12 cellular contexts compared by ENCODE assay signal in the genomic region with DNA sequence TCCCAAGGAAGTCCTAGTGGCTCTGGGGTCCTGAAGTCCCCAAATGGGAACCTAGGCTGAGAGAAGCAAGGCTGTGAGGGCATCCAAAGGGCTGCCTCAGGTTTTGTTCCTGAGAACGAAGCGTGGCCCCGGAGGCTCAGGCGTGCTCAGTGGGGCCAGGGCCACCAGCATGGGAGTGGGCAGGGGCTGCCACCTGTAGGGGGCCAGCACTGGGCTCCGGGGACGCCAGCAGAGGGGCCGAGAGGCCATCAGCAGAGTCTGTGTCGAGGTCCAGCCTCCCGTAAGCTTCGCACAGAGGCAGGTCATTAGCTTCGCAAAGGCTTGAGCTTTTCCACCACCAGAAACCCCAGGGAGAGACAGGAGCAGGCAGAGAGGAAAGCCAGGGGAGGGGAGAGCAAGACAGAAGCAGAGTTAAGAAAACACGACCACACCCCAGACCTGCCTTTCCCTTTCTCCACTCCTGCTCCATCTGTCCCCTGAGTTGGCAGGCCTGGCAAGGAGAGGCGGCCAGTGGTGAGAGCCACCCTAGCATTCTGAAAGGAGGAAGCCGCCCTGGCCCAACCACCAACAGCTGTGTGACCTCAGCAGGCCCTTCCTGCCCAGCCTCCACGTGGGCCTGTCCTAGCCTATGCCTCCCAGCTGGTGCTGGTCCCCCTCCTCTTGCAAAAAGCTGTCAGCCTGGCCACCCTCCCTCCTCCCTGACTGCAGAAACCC. TPM values are rescaled to one million over a fixed set of nuclear protein-coding genes. Genes with fewer than 3 reads are reported as not detected.
DNase-seq lines count a peak whose midpoint lies in the region; ATAC-seq, FAIRE-seq and TF ChIP-seq lines count a peak whose summit lies in the region.
"Had no signal": no experiment of that assay in that cellular context is flagged by ENCODE, and none has a peak within 500 bp of the region (broad histone marks: within the 10 kb centered on the region; RNA-seq: fewer than 3 reads in every experiment).

No MANE protein-coding gene starts in this region.

- H3K36me3 ChIP-seq in gastrocnemius medialis (peaks cover 0 to 57% of the 10 kb centered on the region in 2 donors), mesenchymal stem cell (ENCODE audit: control insufficient read depth in 1 of 2, insufficient read depth in 2 of 2, low read depth in 1 of 2, low read length in 2 of 2) (peaks cover 70 to 83% of the 10 kb centered on the region in 2 experiments)

- ATAC-seq in activated CD8-positive, alpha-beta T cell treated with anti-CD3 and anti-CD28 coated beads for 36 hours, result no peak
- peak; percentile 27 for ATAC-seq in left colon
- ATAC-seq in gastrocnemius medialis, result peak in 1 of 2 donors; percentile 4

- peaks cover 42% of the 10 kb centered on the region for H3K79me1 ChIP-seq in mesenchymal stem cell (replicated peaks; ENCODE audit: low read length, poor library complexity, severe bottlenecking)

- H4K8ac ChIP-seq in mesenchymal stem cell (ENCODE audit: low read length), result no peak overlapping the region

- peak overlapping the region; percentile 34 for H3K27ac Mint-ChIP-seq in activated CD8-positive, alpha-beta T cell treated with anti-CD3 and anti-CD28 coated beads for 36 hours
- H3K27ac Mint-ChIP-seq: HFFc6 had no signal

- no peak overlapping the region for H2AFZ ChIP-seq in mesenchymal stem cell (ENCODE audit: low read depth, low read length)

- no peak overlapping the region for H3K4me3 Mint-ChIP-seq in activated CD8-positive, alpha-beta T cell treated with anti-CD3 and anti-CD28 coated beads for 36 hours
- H3K4me3 Mint-ChIP-seq: HFFc6; stimulated activated naive CD8-positive, alpha-beta T cell treated with anti-CD3 and anti-CD28 coated beads, Interleukin-15, Interleukin-2, amounts not matched to agents 100 ng/mL and 50 ng/mL, for 24 hours had no signal

- CTCF ChIA-PET in activated CD8-positive, alpha-beta T cell treated with anti-CD3 and anti-CD28 coated beads for 36 hours (lab: Charles Lee), result interaction anchor here (1.0 to 2.8 kb wide), 4 partner anchors 9 to 156 kb away, joined by 4 to 9 read pairs (median 4); no protein-coding TSS in a partner anchor

- no peaks in the 10 kb centered on the region for H3K9me3 ChIP-seq in gastrocnemius medialis
- H3K9me3 ChIP-seq in mesenchymal stem cell (ENCODE audit: control insufficient read depth, low read length), result no peaks in the 10 kb centered on the region

- intact Hi-C loops in activated CD8-positive, alpha-beta T cell treated with anti-CD3 and anti-CD28 coated beads for 36 hours (cut with micrococcal nuclease), result no loop called here
- intact Hi-C loops in left colon (cut with DNase I, micrococcal nuclease) (no loop called here), gastrocnemius medialis (cut with DNase I; ENCODE audit: low total_unique reads) (loop anchor here (10.0 kb wide), 1 partner anchor 143 kb away; no protein-coding TSS in a partner anchor)

- H3K9ac ChIP-seq in mesenchymal stem cell (ENCODE audit: low read length), result no peak overlapping the region

- TF ChIP-seq POLR2A in gastrocnemius medialis (IDR thresholded peaks at IDR 0.05) (no peak), GM12891 (IDR thresholded peaks at IDR 0.05; ENCODE audit: low read depth, low read length) (no peak)

- POLR2A ChIA-PET in activated CD8-positive, alpha-beta T cell treated with anti-CD3 and anti-CD28 coated beads for 36 hours (lab: Charles Lee), result interaction anchor here (1.1 to 24.9 kb wide), 3 partner anchors 20 to 118 kb away, joined by 4 to 872 read pairs (median 4); a partner anchor contains a TSS

- H3K27me3 ChIP-seq in gastrocnemius medialis (no peaks in the 10 kb centered on the region), mesenchymal stem cell (ENCODE audit: control insufficient read depth in 1 of 2, insufficient read depth in 1 of 2, low read length in 2 of 2) (no peaks in the 10 kb centered on the region)

- no peak overlapping the region for H2BK12ac ChIP-seq in mesenchymal stem cell (ENCODE audit: low read length in 2 of 2)

- no peak overlapping the region for H3K18ac ChIP-seq in mesenchymal stem cell (ENCODE audit: low read depth in 1 of 2, low read length in 2 of 2)

- H3K4me1 Mint-ChIP-seq in activated CD8-positive, alpha-beta T cell treated with anti-CD3 and anti-CD28 coated beads for 36 hours (ENCODE audit: low read depth), result peaks cover 34% of the 10 kb centered on the region

- H3K4me2 ChIP-seq in mesenchymal stem cell (ENCODE audit: low read length, poor library complexity, severe bottlenecking), result no peak overlapping the region

- FAIRE-seq in GM12891 (lab: Jason Lieb, UNC), result no peak
- FAIRE-seq: bronchial epithelial cell had no signal

- no peak for TF ChIP-seq CTCF in activated CD8-positive, alpha-beta T cell treated with anti-CD3 and anti-CD28 coated beads for 36 hours (IDR thresholded peaks at IDR 0.05)
- no peak for TF ChIP-seq CTCF in gastrocnemius medialis (IDR thresholded peaks at IDR 0.05 in 4 of 5, conservative IDR thresholded peaks at IDR 0.05 in 1 of 5)

- H4K91ac ChIP-seq in mesenchymal stem cell (ENCODE audit: low read length), result no peak overlapping the region

- H2BK120ac ChIP-seq in mesenchymal stem cell (ENCODE audit: low read depth, low read length), result no peak overlapping the region

- no peak overlapping the region for H3K27ac ChIP-seq in gastrocnemius medialis
- H3K27ac ChIP-seq in mesenchymal stem cell (ENCODE audit: low read length, poor library complexity, severe bottlenecking), result no peak overlapping the region

- H3K9me3 Mint-ChIP-seq in activated CD8-positive, alpha-beta T cell treated with anti-CD3 and anti-CD28 coated beads for 36 hours, result no peaks in the 10 kb centered on the region
- H3K9me3 Mint-ChIP-seq: HFFc6; stimulated activated naive CD8-positive, alpha-beta T cell treated with anti-CD3 and anti-CD28 coated beads, Interleukin-15, Interleukin-2, amounts not matched to agents 100 ng/mL and 50 ng/mL, for 24 hours had no signal

- H3K4me3 ChIP-seq in gastrocnemius medialis (no peak overlapping the region), mesenchymal stem cell (ENCODE audit: insufficient read depth in 1 of 2, low read depth in 1 of 2, low read length in 2 of 2) (no peak overlapping the region)

- 97% methylated on average over 14 of the region's 15 CpGs for WGBS in mesenchymal stem cell

- H2BK15ac ChIP-seq in mesenchymal stem cell (ENCODE audit: low read depth, poor library complexity, severe bottlenecking), result no peak overlapping the region

- H3K14ac ChIP-seq in mesenchymal stem cell (ENCODE audit: low read length in 2 of 2), result no peak overlapping the region

- in situ Hi-C loops in gastrocnemius medialis (cut with MboI; ENCODE audit: low sequenced_read_pairs in 4 of 4), result no loop called here

- no peak overlapping the region for H3K23ac ChIP-seq in mesenchymal stem cell (ENCODE audit: low read length in 2 of 2)

- no peak overlapping the region for H3K4ac ChIP-seq in mesenchymal stem cell (ENCODE audit: low read depth in 1 of 2, low read length in 2 of 2)

- DNase-seq in KG1 (lab: John Stamatoyannopoulos, UW), result peak; percentile 32
- no peak for DNase-seq in activated CD8-positive, alpha-beta T cell treated with anti-CD3 and anti-CD28 coated beads for 36 hours
- peak; percentile 46 to 63 for DNase-seq in left colon
- peak; percentile 33 to 47 for DNase-seq in gastrocnemius medialis
- DNase-seq in NCI-H510A (lab: John Stamatoyannopoulos, UW), result no peak
- no peak for DNase-seq in mesenchymal stem cell
- no peak for DNase-seq in GM12891 (ENCODE audit: insufficient read length, low spot score)
- no peak for DNase-seq in activated T-cell treated with anti-CD3 and anti-CD28 coated beads for 4 hours
- DNase-seq: activated T-cell treated with anti-CD3 and anti-CD28 coated beads, Interleukin-2, amount 50 U/mL, for 48 hours; HFFc6 had no signal

- no peaks in the 10 kb centered on the region for H3K27me3 Mint-ChIP-seq in activated CD8-positive, alpha-beta T cell treated with anti-CD3 and anti-CD28 coated beads for 36 hours
- H3K27me3 Mint-ChIP-seq: stimulated activated naive CD8-positive, alpha-beta T cell treated with anti-CD3 and anti-CD28 coated beads, Interleukin-15, Interleukin-2, amounts not matched to agents 100 ng/mL and 50 ng/mL, for 24 hours had no signal

- H2BK5ac ChIP-seq in mesenchymal stem cell (ENCODE audit: low read depth, low read length, poor library complexity, severe bottlenecking), result no peak overlapping the region

- no peak overlapping the region for H2AK5ac ChIP-seq in mesenchymal stem cell (ENCODE audit: low read length, severe bottlenecking)

- H3K4me1 ChIP-seq in gastrocnemius medialis, result peaks cover 11 to 23% of the 10 kb centered on the region in 2 donors
- peaks cover 14% of the 10 kb centered on the region for H3K4me1 ChIP-seq in mesenchymal stem cell (ENCODE audit: control insufficient read depth, insufficient read depth, low read depth, low read length)

- H3K36me3 Mint-ChIP-seq in activated CD8-positive, alpha-beta T cell treated with anti-CD3 and anti-CD28 coated beads for 36 hours (ENCODE audit: low read depth), result peaks cover 57% of the 10 kb centered on the region

RNA-seq across cellular contexts. Expression of a gene that starts 5.5 kb away (rescaled TPM):
- total RNA-seq in activated CD8-positive, alpha-beta T cell treated with anti-CD3 and anti-CD28 coated beads for 36 hours, result 10 to 100 TPM; 24.9 to 28.3 TPM
- total RNA-seq in left colon, result 10 to 100 TPM; 24.1 to 27.8 TPM
- 10 to 100 TPM; 13.4 to 34.2 (median 28.0) TPM for total RNA-seq in gastrocnemius medialis
- polyA plus RNA-seq in mesenchymal stem cell (2013, experiment 1 of 2), result 10.1 TPM
- 9.7 TPM for polyA plus RNA-seq in mesenchymal stem cell (2013, experiment 2 of 2)
- 16.1 TPM for polyA plus RNA-seq in GM12891 (2012; ENCODE audit: low read depth, missing spikeins)

RNA-seq across cellular contexts. Expression of a gene that starts 6.4 kb away (rescaled TPM):
- total RNA-seq in activated CD8-positive, alpha-beta T cell treated with anti-CD3 and anti-CD28 coated beads for 36 hours, result 10 to 100 TPM; 23.4 to 29.0 TPM
- total RNA-seq in left colon (10 to 100 TPM; 18.8 to 20.3 TPM), gastrocnemius medialis (10 to 100 TPM in 3 of 4 donors, 1 to 10 TPM in 1; 8.5 to 23.4 (median 13.0) TPM)
- 17.8 TPM for polyA plus RNA-seq in mesenchymal stem cell (2013, experiment 1 of 2)
- polyA plus RNA-seq in mesenchymal stem cell (2013, experiment 2 of 2), result 17.7 TPM
- polyA plus RNA-seq in GM12891 (2012; ENCODE audit: low read depth, missing spikeins), result 18.4 TPM

RNA-seq across cellular contexts. Expression of a gene that starts 6.5 kb away (rescaled TPM):
- 1,000 to 10,000 TPM; 3,479 to 3,507 TPM for total RNA-seq in activated CD8-positive, alpha-beta T cell treated with anti-CD3 and anti-CD28 coated beads for 36 hours
- total RNA-seq in left colon (1,000 to 10,000 TPM; 1,331 to 1,405 TPM), gastrocnemius medialis (1,000 to 10,000 TPM; 1,001 to 1,630 (median 1,510) TPM)
- 1,924 TPM for polyA plus RNA-seq in mesenchymal stem cell (2013, experiment 1 of 2)
- polyA plus RNA-seq in mesenchymal stem cell (2013, experiment 2 of 2), result 1,950 TPM
- polyA plus RNA-seq in GM12891 (2012; ENCODE audit: low read depth, missing spikeins), result 4,358 TPM

RNA-seq across cellular contexts. Expression of a gene that starts 14.8 kb away (rescaled TPM):
- total RNA-seq in activated CD8-positive, alpha-beta T cell treated with anti-CD3 and anti-CD28 coated beads for 36 hours, result 10 to 100 TPM; 22.1 to 25.3 TPM
- total RNA-seq in left colon (10 to 100 TPM; 42.0 to 48.2 TPM), gastrocnemius medialis (10 to 100 TPM; 33.8 to 68.9 (median 56.0) TPM)
- polyA plus RNA-seq in mesenchymal stem cell (2013, experiment 1 of 2), result 30.0 TPM
- polyA plus RNA-seq in mesenchymal stem cell (2013, experiment 2 of 2), result 30.1 TPM
- 30.5 TPM for polyA plus RNA-seq in GM12891 (2012; ENCODE audit: low read depth, missing spikeins)

RNA-seq across cellular contexts. Expression of a gene that starts 14.8 kb away (rescaled TPM):
- 10 to 100 TPM; 14.6 to 21.5 TPM for total RNA-seq in activated CD8-positive, alpha-beta T cell treated with anti-CD3 and anti-CD28 coated beads for 36 hours
- 10 to 100 TPM in 1 of 2 donors, 1 to 10 TPM in 1; 9.5 to 10.9 TPM for total RNA-seq in left colon
- 10 to 100 TPM; 14.3 to 26.4 (median 24.8) TPM for total RNA-seq in gastrocnemius medialis
- 23.7 TPM for polyA plus RNA-seq in mesenchymal stem cell (2013, experiment 1 of 2)
- polyA plus RNA-seq in mesenchymal stem cell (2013, experiment 2 of 2), result 24.2 TPM
- polyA plus RNA-seq in GM12891 (2012; ENCODE audit: low read depth, missing spikeins), result 25.9 TPM

Comparison
In these comparisons a context has a peak if more than half of its experiments do, and no peak if none do; other contexts are left out.
1. DNase-seq: peak in KG1 (single experiment), left colon (2 of 2) and gastrocnemius medialis (2 of 2); none in activated CD8-positive, alpha-beta T cell treated with anti-CD3 and anti-CD28 coated beads for 36 hours (single experiment), NCI-H510A (single experiment), mesenchymal stem cell (single experiment), GM12891 (single experiment) and activated T-cell treated with anti-CD3 and anti-CD28 coated beads for 4 hours (single experiment).